Comparison of ENCODE assay signal across 22 cellular contexts in the genomic region with DNA sequence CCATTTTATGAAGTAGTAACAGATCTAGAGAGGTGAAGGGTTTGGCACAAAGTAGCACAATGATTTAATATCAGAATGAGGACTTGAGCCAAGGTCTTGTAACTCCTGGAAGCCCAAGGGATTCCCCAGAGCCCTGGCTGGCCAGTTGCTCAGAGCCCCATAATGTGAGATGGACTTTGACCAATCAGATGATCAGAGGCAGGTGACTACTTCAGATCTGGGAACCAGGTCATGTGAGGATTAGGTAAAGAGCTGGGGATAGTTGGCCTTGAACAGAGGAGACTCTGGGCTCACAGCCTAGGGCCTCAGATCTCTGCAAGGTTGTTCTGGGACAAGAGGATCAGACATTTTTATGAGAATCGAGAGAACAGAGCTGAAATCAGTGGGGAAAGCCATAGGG. TPM values are rescaled to one million over a fixed set of nuclear protein-coding genes. Genes with fewer than 3 reads are reported as not detected.
DNase-seq lines count a peak whose midpoint lies in the region; ATAC-seq and TF ChIP-seq lines count a peak whose summit lies in the region.
"Had no signal": no experiment of that assay in that cellular context is flagged by ENCODE, and none has a peak within 500 bp of the region (broad histone marks: within the 10 kb centered on the region; RNA-seq: fewer than 3 reads in every experiment).

No MANE protein-coding gene starts in this region.

- H3K9ac ChIP-seq in endodermal cell (ENCODE audit: extremely low read depth, low read length, poor library complexity, severe bottlenecking) (no peak overlapping the region), MM.1S (ENCODE audit: low read length) (no peak overlapping the region)
- H3K9ac ChIP-seq: GM23248 had no signal

- H4K20me1 ChIP-seq in osteoblast (ENCODE audit: insufficient read depth, low read length) (no peaks in the 10 kb centered on the region), MM.1S (ENCODE audit: insufficient read depth, low read length) (no peaks in the 10 kb centered on the region)

- H3K27me3 Mint-ChIP-seq in CD4-positive, alpha-beta T cell = no peaks in the 10 kb centered on the region
- no peaks in the 10 kb centered on the region for H3K27me3 Mint-ChIP-seq in endodermal cell (ENCODE audit: insufficient read depth)
- no peaks in the 10 kb centered on the region for H3K27me3 Mint-ChIP-seq in neural crest cell (ENCODE audit: low read depth)
- H3K27me3 Mint-ChIP-seq: activated naive CD8-positive, alpha-beta T cell treated with anti-CD3 and anti-CD28 coated beads, Interleukin-2, amount 50 U/mL, for 24 hours; activated T-helper 17 cell treated with anti-CD3 and anti-CD28 coated beads, Interleukin-2, amount 50 U/mL, for 72 hours; dendritic cell treated with granulocyte-macrophage colony-stimulating factor and Interleukin-4, amounts not matched to agents 40 ng/mL and 50 ng/mL, for 4 days had no signal

- H3K4me1 ChIP-seq in endodermal cell (ENCODE audit: control insufficient read depth, insufficient read depth, low read length) = no peaks in the 10 kb centered on the region
- no peaks in the 10 kb centered on the region for H3K4me1 ChIP-seq in osteoblast (ENCODE audit: insufficient read depth, low read length)
- no peaks in the 10 kb centered on the region for H3K4me1 ChIP-seq in MM.1S (ENCODE audit: low read length)
- H3K4me1 ChIP-seq: tibial nerve had no signal

- H3K9me2 ChIP-seq in MM.1S (replicated peaks; ENCODE audit: insufficient read depth, low read length) = no peaks in the 10 kb centered on the region

- H3K27me3 ChIP-seq in CD4-positive, alpha-beta T cell (ENCODE audit: control insufficient read depth, insufficient read depth, low read length) = no peaks in the 10 kb centered on the region
- H3K27me3 ChIP-seq in endodermal cell (ENCODE audit: control insufficient read depth, insufficient read depth, low read length, poor library complexity, severe bottlenecking) (no peaks in the 10 kb centered on the region), osteoblast (ENCODE audit: insufficient read depth, low read length) (no peaks in the 10 kb centered on the region), MM.1S (replicated peaks; ENCODE audit: insufficient read depth, low read length) (no peaks in the 10 kb centered on the region)
- H3K27me3 ChIP-seq: tibial nerve had no signal

- H3K4me2 ChIP-seq in osteoblast (ENCODE audit: insufficient read depth, low read length) = no peak overlapping the region
- H3K4me2 ChIP-seq in MM.1S (ENCODE audit: low read depth, low read length) = no peak overlapping the region

- WGBS in endodermal cell (ENCODE audit: insufficient coverage in 1 of 2, insufficient read length in 1 of 2), 2 experiments = 88% methylated on average over 1 of the region's 1 CpG; no CpG with 5 or more reads in 1 of the 2 experiments

- no peak overlapping the region for H3K4me3 Mint-ChIP-seq in CD4-positive, alpha-beta T cell
- H3K4me3 Mint-ChIP-seq in endodermal cell (no peak overlapping the region), neural crest cell (no peak overlapping the region)
- H3K4me3 Mint-ChIP-seq: activated naive CD8-positive, alpha-beta T cell treated with anti-CD3 and anti-CD28 coated beads, Interleukin-2, amount 50 U/mL, for 24 hours; activated T-helper 17 cell treated with anti-CD3 and anti-CD28 coated beads, Interleukin-2, amount 50 U/mL, for 72 hours; dendritic cell treated with granulocyte-macrophage colony-stimulating factor and Interleukin-4, amounts not matched to agents 40 ng/mL and 50 ng/mL, for 4 days had no signal

- no peaks in the 10 kb centered on the region for H3K9me3 Mint-ChIP-seq in CD4-positive, alpha-beta T cell
- H3K9me3 Mint-ChIP-seq in endodermal cell (no peaks in the 10 kb centered on the region), neural crest cell (peaks cover 3% of the 10 kb centered on the region)
- H3K9me3 Mint-ChIP-seq: activated naive CD8-positive, alpha-beta T cell treated with anti-CD3 and anti-CD28 coated beads, Interleukin-2, amount 50 U/mL, for 24 hours; activated T-helper 17 cell treated with anti-CD3 and anti-CD28 coated beads, Interleukin-2, amount 50 U/mL, for 72 hours; dendritic cell treated with granulocyte-macrophage colony-stimulating factor and Interleukin-4, amounts not matched to agents 40 ng/mL and 50 ng/mL, for 4 days had no signal

- H3K27ac Mint-ChIP-seq in CD4-positive, alpha-beta T cell = peak overlapping the region; percentile 11
- H3K27ac Mint-ChIP-seq in endodermal cell (peak overlapping the region; percentile 36), neural crest cell (ENCODE audit: unreplicated experiment) (peak overlapping the region; percentile 69)
- H3K27ac Mint-ChIP-seq: activated naive CD8-positive, alpha-beta T cell treated with anti-CD3 and anti-CD28 coated beads, Interleukin-2, amount 50 U/mL, for 24 hours; activated T-helper 17 cell treated with anti-CD3 and anti-CD28 coated beads, Interleukin-2, amount 50 U/mL, for 72 hours; dendritic cell treated with granulocyte-macrophage colony-stimulating factor and Interleukin-4, amounts not matched to agents 40 ng/mL and 50 ng/mL, for 4 days had no signal

- peaks cover 87% of the 10 kb centered on the region for H3K36me3 Mint-ChIP-seq in CD4-positive, alpha-beta T cell (ENCODE audit: low read depth)
- H3K36me3 Mint-ChIP-seq in endodermal cell (ENCODE audit: low read depth) (peaks cover 5% of the 10 kb centered on the region), neural crest cell (ENCODE audit: low read depth) (no peaks in the 10 kb centered on the region)

- intact Hi-C loops in CD4-positive, alpha-beta T cell (cut with DNase I, micrococcal nuclease) = no loop called here

- POLR2A ChIA-PET in CD4-positive, alpha-beta T cell (lab: Charles Lee) = no interaction called here

- H2AFZ ChIP-seq in osteoblast (ENCODE audit: low read length) = no peak overlapping the region
- no peak overlapping the region for H2AFZ ChIP-seq in MM.1S (ENCODE audit: low read length)
- H2AFZ ChIP-seq: GM23248 had no signal

- H3K79me2 ChIP-seq in osteoblast (ENCODE audit: insufficient read depth, low read length) = no peaks in the 10 kb centered on the region
- no peaks in the 10 kb centered on the region for H3K79me2 ChIP-seq in MM.1S (ENCODE audit: low read length)

- no peak for DNase-seq in CD4-positive, alpha-beta T cell
- DNase-seq in HuH-7 (ENCODE audit: low spot score) (peak; percentile 66), endodermal cell (no peak), neural crest cell (ENCODE audit: low read depth, low spot score) (no peak), osteoblast (ENCODE audit: insufficient read length, low spot score, missing footprints) (no peak), MM.1S (no peak), UCSD-AML1 (lab: John Stamatoyannopoulos, UW; ENCODE audit: unreplicated experiment) (no peak), NCI-H1436 (lab: John Stamatoyannopoulos, UW) (no peak)
- DNase-seq: activated CD4-positive, CD25-positive, alpha-beta regulatory T cell treated with anti-CD3 and anti-CD28 coated beads, Interleukin-2, amount 50 U/mL, for 72 hours; activated naive CD8-positive, alpha-beta T cell treated with anti-CD3 and anti-CD28 coated beads, Interleukin-2, amount 50 U/mL, for 24 hours; foreskin melanocyte; GM23248; NCI-H1105 treated with DMSO at 0.1 percent for 48 hours; NCI-H526 treated with DMSO at 0.1 percent for 48 hours; right cardiac atrium; stimulated activated naive CD4-positive, alpha-beta T cell; T-helper 9 cell had no signal

- TF ChIP-seq CTCF in CD4-positive, alpha-beta T cell (IDR thresholded peaks at IDR 0.05) = no peak
- TF ChIP-seq CTCF in endodermal cell (conservative IDR thresholded peaks at IDR 0.05) = no peak
- no peak for TF ChIP-seq CTCF in neural crest cell (conservative IDR thresholded peaks at IDR 0.05)
- TF ChIP-seq CTCF in osteoblast (IDR thresholded peaks at IDR 0.05; ENCODE audit: extremely low read depth, low read depth, low read length) = no peak
- TF ChIP-seq CTCF in MM.1S (IDR thresholded peaks at IDR 0.05; ENCODE audit: low read length) = no peak

- ATAC-seq in CD4-positive, alpha-beta T cell (ENCODE audit: poor library complexity) = no peak
- ATAC-seq: activated naive CD8-positive, alpha-beta T cell treated with anti-CD3 and anti-CD28 coated beads, Interleukin-2, amount 50 U/mL, for 24 hours; activated T-helper 17 cell treated with anti-CD3 and anti-CD28 coated beads, Interleukin-2, amount 50 U/mL, for 72 hours; right cardiac atrium had no signal

- peaks cover 26% of the 10 kb centered on the region for H3K4me1 Mint-ChIP-seq in CD4-positive, alpha-beta T cell (ENCODE audit: low read depth)
- H3K4me1 Mint-ChIP-seq in endodermal cell (peaks cover 6% of the 10 kb centered on the region), neural crest cell (no peaks in the 10 kb centered on the region)

- no peaks in the 10 kb centered on the region for H3K36me3 ChIP-seq in endodermal cell (ENCODE audit: control insufficient read depth, insufficient read depth, low read length)
- no peaks in the 10 kb centered on the region for H3K36me3 ChIP-seq in osteoblast (ENCODE audit: insufficient read depth, low read length)
- H3K36me3 ChIP-seq in MM.1S (replicated peaks; ENCODE audit: insufficient read depth, low read length) = no peaks in the 10 kb centered on the region
- H3K36me3 ChIP-seq: tibial nerve had no signal

- no peaks in the 10 kb centered on the region for H3K9me3 ChIP-seq in CD4-positive, alpha-beta T cell (ENCODE audit: control insufficient read depth, low read length)
- H3K9me3 ChIP-seq in endodermal cell (ENCODE audit: control insufficient read depth, low read length) (peaks cover 3% of the 10 kb centered on the region), osteoblast (ENCODE audit: low read depth, low read length) (no peaks in the 10 kb centered on the region), MM.1S (replicated peaks; ENCODE audit: insufficient read depth, low read length) (no peaks in the 10 kb centered on the region)
- H3K9me3 ChIP-seq: tibial nerve had no signal

- CTCF ChIA-PET in CD4-positive, alpha-beta T cell (lab: Charles Lee) = no interaction called here

- H3K4me3 ChIP-seq in endodermal cell (ENCODE audit: low read length) (no peak overlapping the region), osteoblast (ENCODE audit: insufficient read depth, low read length) (no peak overlapping the region), MM.1S (ENCODE audit: low read length) (no peak overlapping the region)
- H3K4me3 ChIP-seq: GM23248, tibial nerve had no signal

- H3K27ac ChIP-seq in CD4-positive, alpha-beta T cell (ENCODE audit: low read depth, low read length) = no peak overlapping the region
- H3K27ac ChIP-seq in endodermal cell (ENCODE audit: low read depth, low read length) (no peak overlapping the region), osteoblast (ENCODE audit: low read depth, low read length) (no peak overlapping the region), MM.1S (ENCODE audit: low read length) (no peak overlapping the region)
- H3K27ac ChIP-seq: epithelial cell of prostate, GM23248, tibial nerve had no signal

- no peaks in the 10 kb centered on the region for H3F3A ChIP-seq in MM.1S (ENCODE audit: insufficient read depth, low read length)

RNA-seq across cellular contexts. Expression of a gene that starts 18.9 kb away (rescaled TPM):
- 10 to 100 TPM; 25.9 to 28.4 TPM for total RNA-seq in CD4-positive, alpha-beta T cell
- total RNA-seq in endodermal cell (1 to 10 TPM; 1.5 to 5.3 TPM), neural crest cell (0.65 TPM in 1 of 2 replicates, not detected in the other), osteoblast (not detected in 2 replicates)
- polyA plus RNA-seq in endodermal cell (2013, experiment 1 of 2) = 1.1 TPM
- 1.4 TPM for polyA plus RNA-seq in endodermal cell (2013, experiment 2 of 2)
- total RNA-seq: GM23248, HT-29, right cardiac atrium had no signal
- polyA plus RNA-seq: GM23248, right cardiac atrium had no signal

RNA-seq across cellular contexts. Expression of a gene that starts 46.2 kb away (rescaled TPM):
- total RNA-seq in CD4-positive, alpha-beta T cell = 1 to 10 TPM in 1 of 2 experiments, under 1 TPM in 1; 0.99 to 1.1 TPM
- total RNA-seq in endodermal cell (10 to 100 TPM; 23.5 to 29.9 TPM), neural crest cell (35.0 and 38.9 TPM in 2 replicates), osteoblast (14.7 and 14.8 TPM in 2 replicates)
- polyA plus RNA-seq in endodermal cell (2013, experiment 1 of 2) = 14.3 TPM
- 12.6 TPM for polyA plus RNA-seq in endodermal cell (2013, experiment 2 of 2)

RNA-seq across cellular contexts. Expression of a gene that starts 49.7 kb away (rescaled TPM):
- total RNA-seq in CD4-positive, alpha-beta T cell = 10 to 100 TPM; 11.7 to 12.5 TPM
- total RNA-seq in endodermal cell (10 to 100 TPM; 17.8 to 23.7 TPM), neural crest cell (30.6 and 31.1 TPM in 2 replicates), osteoblast (73.5 and 74.0 TPM in 2 replicates)
- polyA plus RNA-seq in endodermal cell (2013, experiment 1 of 2) = 49.4 TPM
- 45.7 TPM for polyA plus RNA-seq in endodermal cell (2013, experiment 2 of 2)
- total RNA-seq: HT-29 had no signal

Comparison
In these comparisons a context has a peak if more than half of its experiments do, and no peak if none do; other contexts are left out.
1. H3K27ac Mint-ChIP-seq: peak in every context shown above with its lines; median percentile 69 in neural crest cell; 36 in endodermal cell; 11 in CD4-positive, alpha-beta T cell.
2. RNA of a gene that starts 18.9 kb away (total RNA-seq): 25.9 to 28.4 TPM in CD4-positive, alpha-beta T cell; 1.5 to 5.3 TPM in endodermal cell, 0.65 TPM in neural crest cell and not detected in osteoblast; every median in the first group is over 4 times any median in the second.